ENCODE assay signal across 34 cellular contexts in the genomic region with DNA sequence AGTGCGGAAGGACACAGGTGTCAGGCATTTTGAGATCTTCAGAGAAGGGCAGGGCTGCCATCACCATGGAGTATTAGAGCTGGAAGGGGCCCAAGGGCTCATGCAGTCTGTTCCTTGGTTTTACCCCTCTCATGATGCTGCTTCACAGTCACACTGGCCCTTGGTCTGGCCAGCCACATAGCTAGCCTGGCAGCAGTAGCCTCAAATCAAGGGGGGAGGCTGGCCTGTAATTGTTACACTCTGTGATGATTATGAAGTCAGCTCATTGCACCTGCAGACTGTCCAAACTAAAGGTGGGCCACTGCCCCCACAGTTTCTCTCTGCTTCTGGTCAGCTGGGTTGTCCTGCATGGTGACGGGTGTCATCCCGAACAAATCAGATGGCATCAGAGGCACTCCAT. TPM values are rescaled to one million over a fixed set of nuclear protein-coding genes. Genes with fewer than 3 reads are reported as not detected.
DNase-seq lines count a peak whose midpoint lies in the region; ATAC-seq and TF ChIP-seq lines count a peak whose summit lies in the region.
"Had no signal": no experiment of that assay in that cellular context is flagged by ENCODE, and none has a peak within 500 bp of the region (broad histone marks: within the 10 kb centered on the region; RNA-seq: fewer than 3 reads in every experiment).

TSS of gene FNDC8 (plus strand) at position 301 of the 400 bp plus-strand sequence. CDS start at position 380, 79 bp downstream.

- H3K4me1 Mint-ChIP-seq in activated naive CD4-positive, alpha-beta T cell treated with anti-CD3 and anti-CD28 coated beads for 36 hours (ENCODE audit: low read depth): peaks cover 31% of the 10 kb centered on the region
- H3K4me1 Mint-ChIP-seq in IgD-negative memory B cell: peaks cover 9 to 23% (median 14%) of the 10 kb centered on the region in 3 donors
- H3K4me1 Mint-ChIP-seq in glutamatergic neuron (ENCODE audit: low read depth, unreplicated experiment): peaks cover 4% of the 10 kb centered on the region
- peaks cover 26% of the 10 kb centered on the region for H3K4me1 Mint-ChIP-seq in osteocyte (ENCODE audit: unreplicated experiment)
- peaks cover 30% of the 10 kb centered on the region for H3K4me1 Mint-ChIP-seq in activated T-cell treated with anti-CD3 and anti-CD28 coated beads, Interleukin-2, amount 50 U/mL, for 72 hours (ENCODE audit: low read depth)

- no peak for DNase-seq in activated naive CD4-positive, alpha-beta T cell treated with anti-CD3 and anti-CD28 coated beads for 36 hours
- DNase-seq in activated naive CD4-positive, alpha-beta T cell treated with anti-CD3 and anti-CD28 coated beads, Interleukin-2, amount 50 U/mL, for 72 hours (ENCODE audit: low spot score in 2 of 2): no peak
- DNase-seq in glutamatergic neuron: no peak
- no peak for DNase-seq in osteocyte (ENCODE audit: extremely low spot score, unreplicated experiment)
- no peak for DNase-seq in activated T-cell treated with anti-CD3 and anti-CD28 coated beads, Interleukin-2, amount 50 U/mL, for 72 hours
- no peak for DNase-seq in T-helper 9 cell
- DNase-seq in AG08395 (ENCODE audit: low spot score): no peak
- DNase-seq: activated CD4-positive, alpha-beta T cell treated with anti-CD3 and anti-CD28 coated beads for 1 hour; activated CD8-positive, alpha-beta memory T cell treated with anti-CD3 and anti-CD28 coated beads for 24 hours; activated gamma-delta T cell treated with Interleukin-2 at 50 U/mL for 16 hours; aorta; Caco-2; DMS79; foreskin keratinocyte; GF-D8; H9; heart right ventricle; NCI-H1092 treated with DMSO at 0.1 percent for 48 hours; NCI-H187 treated with DMSO at 0.1 percent for 48 hours; NCI-H524 treated with DMSO at 0.1 percent for 48 hours; nucleus accumbens; SHP77 treated with DMSO at 0.1 percent for 48 hours; transverse colon had no signal

- H3K4me3 Mint-ChIP-seq in activated naive CD4-positive, alpha-beta T cell treated with anti-CD3 and anti-CD28 coated beads for 36 hours: peak within 1 kb of the TSS; percentile 18
- peak within 1 kb of the TSS; percentile 47 to 72 (median 57) for H3K4me3 Mint-ChIP-seq in IgD-negative memory B cell
- H3K4me3 Mint-ChIP-seq in glutamatergic neuron (ENCODE audit: unreplicated experiment): peak within 1 kb of the TSS; percentile 23
- peak within 1 kb of the TSS; percentile 5 for H3K4me3 Mint-ChIP-seq in osteocyte (ENCODE audit: unreplicated experiment)
- no peak within 1 kb of the TSS for H3K4me3 Mint-ChIP-seq in activated T-cell treated with anti-CD3 and anti-CD28 coated beads, Interleukin-2, amount 50 U/mL, for 72 hours

- H3K27me3 Mint-ChIP-seq in activated naive CD4-positive, alpha-beta T cell treated with anti-CD3 and anti-CD28 coated beads for 36 hours (ENCODE audit: low read depth): no peaks in the 10 kb centered on the region
- H3K27me3 Mint-ChIP-seq in IgD-negative memory B cell (peaks cover 3% of the 10 kb centered on the region), glutamatergic neuron (ENCODE audit: unreplicated experiment) (peaks cover 3% of the 10 kb centered on the region), osteocyte (ENCODE audit: unreplicated experiment) (no peaks in the 10 kb centered on the region)
- H3K27me3 Mint-ChIP-seq in activated T-cell treated with anti-CD3 and anti-CD28 coated beads, Interleukin-2, amount 50 U/mL, for 72 hours (ENCODE audit: low read depth): no peaks in the 10 kb centered on the region

- CTCF ChIA-PET in activated naive CD4-positive, alpha-beta T cell treated with anti-CD3 and anti-CD28 coated beads for 36 hours (lab: Charles Lee): interaction anchor here (1.1 to 4.6 kb wide), 5 partner anchors 18 to 579 kb away, joined by 4 to 62 read pairs (median 4); no protein-coding TSS in a partner anchor

- peaks cover 18% of the 10 kb centered on the region for H3K36me3 Mint-ChIP-seq in activated naive CD4-positive, alpha-beta T cell treated with anti-CD3 and anti-CD28 coated beads for 36 hours (ENCODE audit: low read depth)
- peaks cover 13 to 18% of the 10 kb centered on the region in 2 donors for H3K36me3 Mint-ChIP-seq in activated naive CD4-positive, alpha-beta T cell treated with anti-CD3 and anti-CD28 coated beads, Interleukin-2, amount 50 U/mL, for 72 hours
- no peaks in the 10 kb centered on the region for H3K36me3 Mint-ChIP-seq in IgD-negative memory B cell
- H3K36me3 Mint-ChIP-seq in glutamatergic neuron (ENCODE audit: unreplicated experiment): no peaks in the 10 kb centered on the region
- H3K36me3 Mint-ChIP-seq in osteocyte (ENCODE audit: unreplicated experiment): no peaks in the 10 kb centered on the region
- peaks cover 0 to 2% of the 10 kb centered on the region in 2 donors for H3K36me3 Mint-ChIP-seq in activated T-cell treated with anti-CD3 and anti-CD28 coated beads, Interleukin-2, amount 50 U/mL, for 72 hours (ENCODE audit: insufficient read depth in 2 of 2)

- intact Hi-C loops in activated naive CD4-positive, alpha-beta T cell treated with anti-CD3 and anti-CD28 coated beads for 36 hours (cut with micrococcal nuclease): no loop called here

- no peak for TF ChIP-seq CTCF in glutamatergic neuron (IDR thresholded peaks at IDR 0.05; ENCODE audit: partially characterized antibody, unreplicated experiment)
- no peak for TF ChIP-seq CTCF in osteocyte (IDR thresholded peaks at IDR 0.05)

- no peak for ATAC-seq in activated naive CD4-positive, alpha-beta T cell treated with anti-CD3 and anti-CD28 coated beads, Interleukin-2, amount 50 U/mL, for 72 hours
- no peak for ATAC-seq in activated T-cell treated with anti-CD3 and anti-CD28 coated beads, Interleukin-2, amount 50 U/mL, for 72 hours (replicated peaks in 1 of 2)
- ATAC-seq: A549, foreskin keratinocyte, heart right ventricle, K562 had no signal

- H3K9me3 Mint-ChIP-seq in activated naive CD4-positive, alpha-beta T cell treated with anti-CD3 and anti-CD28 coated beads for 36 hours: no peaks in the 10 kb centered on the region
- no peaks in the 10 kb centered on the region for H3K9me3 Mint-ChIP-seq in activated naive CD4-positive, alpha-beta T cell treated with anti-CD3 and anti-CD28 coated beads, Interleukin-2, amount 50 U/mL, for 72 hours
- H3K9me3 Mint-ChIP-seq in IgD-negative memory B cell (no peaks in the 10 kb centered on the region), glutamatergic neuron (ENCODE audit: unreplicated experiment) (peaks cover 6% of the 10 kb centered on the region), osteocyte (ENCODE audit: unreplicated experiment) (no peaks in the 10 kb centered on the region)
- H3K9me3 Mint-ChIP-seq in activated T-cell treated with anti-CD3 and anti-CD28 coated beads, Interleukin-2, amount 50 U/mL, for 72 hours: no peaks in the 10 kb centered on the region
- H3K9me3 Mint-ChIP-seq: dendritic cell treated with granulocyte-macrophage colony-stimulating factor and Interleukin-4, amounts not matched to agents 40 ng/mL and 50 ng/mL, for 4 days; H9 had no signal

- H3K27ac Mint-ChIP-seq in activated naive CD4-positive, alpha-beta T cell treated with anti-CD3 and anti-CD28 coated beads for 36 hours: no peak within 1 kb of the TSS
- no peak within 1 kb of the TSS for H3K27ac Mint-ChIP-seq in activated naive CD4-positive, alpha-beta T cell treated with anti-CD3 and anti-CD28 coated beads, Interleukin-2, amount 50 U/mL, for 72 hours
- H3K27ac Mint-ChIP-seq in IgD-negative memory B cell: peak within 1 kb of the TSS in 2 of 3 donors; percentile 31 to 73
- H3K27ac Mint-ChIP-seq in glutamatergic neuron (ENCODE audit: unreplicated experiment): no peak within 1 kb of the TSS
- no peak within 1 kb of the TSS for H3K27ac Mint-ChIP-seq in osteocyte (ENCODE audit: unreplicated experiment)
- H3K27ac Mint-ChIP-seq in activated T-cell treated with anti-CD3 and anti-CD28 coated beads, Interleukin-2, amount 50 U/mL, for 72 hours: no peak within 1 kb of the TSS

RNA-seq across cellular contexts. Expression of gene FNDC8, which starts in this region (rescaled TPM):
- not detected for total RNA-seq in activated naive CD4-positive, alpha-beta T cell treated with anti-CD3 and anti-CD28 coated beads for 36 hours
- total RNA-seq in activated naive CD4-positive, alpha-beta T cell treated with anti-CD3 and anti-CD28 coated beads, Interleukin-2, amount 50 U/mL, for 72 hours: not detected
- polyA plus RNA-seq in IgD-negative memory B cell: not detected
- not detected for total RNA-seq in glutamatergic neuron (ENCODE audit: unreplicated experiment)
- not detected in 2 replicates for total RNA-seq in osteocyte
- total RNA-seq in activated T-cell treated with anti-CD3 and anti-CD28 coated beads, Interleukin-2, amount 50 U/mL, for 72 hours: not detected
- total RNA-seq: aorta, Caco-2, cardiac muscle cell, esophagus muscularis mucosa, foreskin keratinocyte, H9, heart right ventricle, K562, lung microvascular endothelial cell, M059J, renal cortical epithelial cell, skeletal muscle tissue, transverse colon had no signal
- polyA plus RNA-seq: A549, aorta, BJ, cardiac muscle cell, foreskin keratinocyte, heart right ventricle had no signal

Comparison
In these comparisons a context has a peak if more than half of its experiments do, and no peak if none do; other contexts are left out.
1. H3K27ac Mint-ChIP-seq: peak in IgD-negative memory B cell (2 of 3); none in activated naive CD4-positive, alpha-beta T cell treated with anti-CD3 and anti-CD28 coated beads for 36 hours (single experiment), activated naive CD4-positive, alpha-beta T cell treated with anti-CD3 and anti-CD28 coated beads, Interleukin-2, amount 50 U/mL, for 72 hours (0 of 2), glutamatergic neuron (single experiment), osteocyte (single experiment) and activated T-cell treated with anti-CD3 and anti-CD28 coated beads, Interleukin-2, amount 50 U/mL, for 72 hours (single experiment).
2. H3K4me3 Mint-ChIP-seq: peak in activated naive CD4-positive, alpha-beta T cell treated with anti-CD3 and anti-CD28 coated beads for 36 hours (single experiment), IgD-negative memory B cell (4 of 4), glutamatergic neuron (single experiment) and osteocyte (single experiment); none in activated T-cell treated with anti-CD3 and anti-CD28 coated beads, Interleukin-2, amount 50 U/mL, for 72 hours (0 of 2).